ENCODE assay signal across 33 cellular contexts in the genomic region with DNA sequence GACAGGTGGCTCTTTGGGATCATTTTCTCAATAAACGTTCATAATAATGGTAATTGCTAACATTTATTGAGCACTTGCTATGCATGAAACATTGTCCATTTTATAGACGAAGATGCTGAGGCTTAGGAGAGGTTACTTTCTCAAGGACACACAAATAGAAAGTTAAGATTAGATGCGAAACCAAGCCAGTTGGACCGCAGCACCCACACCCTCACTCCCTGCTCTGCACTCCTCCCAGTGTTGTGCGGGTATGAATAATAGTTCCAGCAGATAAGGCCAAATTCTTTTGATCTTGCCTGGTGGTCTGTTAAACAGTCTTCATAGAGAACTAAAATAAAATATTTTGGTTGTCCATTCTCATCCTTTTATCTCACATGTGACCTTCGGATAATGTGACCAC.
"Had no signal": no experiment of that assay in that cellular context is flagged by ENCODE, and none has a peak within 500 bp of the region (broad histone marks: within the 10 kb centered on the region; RNA-seq: fewer than 3 reads in every experiment).

No MANE protein-coding gene starts in this region.

- H3K4me3 ChIP-seq: MG63 had no signal

- H3K9me3 ChIP-seq: MG63 had no signal

- H3K27me3 ChIP-seq: MG63 had no signal

- H3K36me3 ChIP-seq: MG63 had no signal

- DNase-seq: Karpas-422, Kasumi-1, MG63, MM.1S, MV-4-11, NCI-H1048, NCI-H1092, NCI-H1092 treated with DMSO at 0.1 percent for 48 hours, NCI-H1105, NCI-H1105 treated with DMSO at 0.1 percent for 48 hours, NCI-H1417 treated with DMSO at 0.1 percent for 48 hours, NCI-H1436, NCI-H1436 treated with DMSO at 0.1 percent for 48 hours, NCI-H146, NCI-H1694, NCI-H1694 treated with DMSO at 0.1 percent for 48 hours, NCI-H187, NCI-H187 treated with DMSO at 0.1 percent for 48 hours, NCI-H1930, NCI-H2029, NCI-H2029 treated with DMSO at 0.1 percent for 48 hours, NCI-H2081, NCI-H2081 treated with DMSO at 0.1 percent for 48 hours, NCI-H2107, NCI-H2171, NCI-H2171 treated with DMSO at 0.1 percent for 48 hours, NCI-H2227 treated with DMSO at 0.1 percent for 48 hours, NCI-H226, NCI-H345, NCI-H446, NCI-H446 treated with DMSO at 0.1 percent for 48 hours, NCI-H510A, NCI-H510A treated with DMSO at 0.1 percent for 48 hours had no signal
